In genomic region chr3:16357191-16357590, GRCh38 we compare ENCODE assay signal across 22 cellular contexts.
A peak's percentile ranks its signal among the peaks of the same experiment; 100 is the strongest.
DNase-seq lines count a peak whose midpoint lies in the region; ATAC-seq, FAIRE-seq and TF ChIP-seq lines count a peak whose summit lies in the region.
"Had no signal": no experiment of that assay in that cellular context is flagged by ENCODE, and none has a peak within 500 bp of the region (broad histone marks: within the 10 kb centered on the region; RNA-seq: fewer than 3 reads in every experiment).

No MANE protein-coding gene starts in this region.

- H2AK5ac ChIP-seq in neuronal stem cell (ENCODE audit: low read depth, low read length) = no peak overlapping the region

- no peak for TF ChIP-seq EP300 in GM12878 (IDR thresholded peaks at IDR 0.05; ENCODE audit: borderline replicate concordance in 1 of 2, control insufficient read depth in 1 of 2, low read depth in 2 of 2, low read length in 2 of 2)

- H4K8ac ChIP-seq in neuronal stem cell (ENCODE audit: low read depth, low read length) = no peak overlapping the region

- no peak overlapping the region for H3K4ac ChIP-seq in neuronal stem cell (ENCODE audit: low read length)

- no peak overlapping the region for H4K91ac ChIP-seq in neuronal stem cell (ENCODE audit: low read depth, low read length, poor library complexity)

- no peak overlapping the region for H3K4me3 Mint-ChIP-seq in glutamatergic neuron (ENCODE audit: unreplicated experiment)
- H3K4me3 Mint-ChIP-seq: activated naive CD4-positive, alpha-beta T cell treated with anti-CD3 and anti-CD28 coated beads for 36 hours; effector memory CD8-positive, alpha-beta T cell; natural killer cell had no signal

- peaks cover 86% of the 10 kb centered on the region for H4K20me1 ChIP-seq in OCI-LY3 (ENCODE audit: insufficient read depth, low read length)
- no peaks in the 10 kb centered on the region for H4K20me1 ChIP-seq in GM12878 (ENCODE audit: control insufficient read depth, insufficient read depth)

- H3K4me2 ChIP-seq in OCI-LY3 (ENCODE audit: low read length) (no peak overlapping the region), GM12878 (ENCODE audit: control insufficient read depth, insufficient read depth) (no peak overlapping the region), neuronal stem cell (ENCODE audit: insufficient read depth, low read length, poor library complexity, severe bottlenecking) (no peak overlapping the region)

- H3K4me1 ChIP-seq in OCI-LY3 (ENCODE audit: low read length) (peaks cover 6% of the 10 kb centered on the region), GM12878 (ENCODE audit: control insufficient read depth, insufficient read depth, low read length) (peaks cover 9% of the 10 kb centered on the region; the same call in 1 of the 2 replicates), neuronal stem cell (ENCODE audit: control insufficient read depth in 2 of 2, insufficient read depth in 1 of 2, low read depth in 1 of 2, low read length in 2 of 2) (peaks cover 2 to 7% of the 10 kb centered on the region in 2 donors)
- H3K4me1 ChIP-seq: Caco-2 had no signal

- no peak overlapping the region for H3K14ac ChIP-seq in neuronal stem cell (ENCODE audit: low read length)

- peaks cover 7% of the 10 kb centered on the region for H3K36me3 Mint-ChIP-seq in glutamatergic neuron (ENCODE audit: unreplicated experiment)
- H3K36me3 Mint-ChIP-seq: natural killer cell had no signal

- no peak overlapping the region for H3K23ac ChIP-seq in neuronal stem cell (ENCODE audit: low read depth, low read length, poor library complexity)

- H2BK12ac ChIP-seq in neuronal stem cell (ENCODE audit: low read length) = no peak overlapping the region

- intact Hi-C loops in GM12878 (cut with micrococcal nuclease; ENCODE audit: unreplicated experiment) = no loop called here

- no peak for TF ChIP-seq POLR2A in GM12878 (IDR thresholded peaks at IDR 0.05; ENCODE audit: low read depth, low read length)

- H3K36me3 ChIP-seq in OCI-LY3 (replicated peaks; ENCODE audit: low read depth, low read length) (peaks cover 70% of the 10 kb centered on the region), GM12878 (ENCODE audit: control insufficient read depth in 2 of 2, insufficient read depth in 2 of 2, low read length in 1 of 2) (peaks cover 26 to 53% of the 10 kb centered on the region in 2 experiments), neuronal stem cell (replicated peaks in 1 of 2; ENCODE audit: control insufficient read depth in 2 of 2, insufficient read depth in 2 of 2, low read length in 2 of 2) (peaks cover 0 to 3% of the 10 kb centered on the region in 2 donors)
- H3K36me3 ChIP-seq: gastrocnemius medialis had no signal

- no peaks in the 10 kb centered on the region for H3K27me3 Mint-ChIP-seq in glutamatergic neuron (ENCODE audit: unreplicated experiment)
- H3K27me3 Mint-ChIP-seq: effector memory CD8-positive, alpha-beta T cell had no signal

- in situ Hi-C loops in GM12878 (cut with MboI) (no loop called here), G401 (cut with HindIII; ENCODE audit: low sequenced_read_pairs) (no loop called here)

- no peaks in the 10 kb centered on the region for H3K79me1 ChIP-seq in neuronal stem cell (ENCODE audit: low read depth, low read length)

- RAD21 ChIA-PET in GM12878 (lab: Charles Lee; ENCODE audit: unreplicated experiment) = interaction anchor here (0.8 to 1.0 kb wide), 2 partner anchors 132 to 160 kb away, joined by 3 to 4 read pairs; no protein-coding TSS in a partner anchor

- BruUV-seq in GM12878 (replicated peaks; lab: Mats Ljungman, UMichigan) = no TSS peak

- H3K9ac ChIP-seq in OCI-LY3 (ENCODE audit: low read length) = no peak overlapping the region
- no peak overlapping the region for H3K9ac ChIP-seq in GM12878 (ENCODE audit: control insufficient read depth, insufficient read depth, low read length)
- H3K9ac ChIP-seq in neuronal stem cell (ENCODE audit: low read depth, low read length, poor library complexity) = no peak overlapping the region

- 50% methylated on average over 2 of the region's 2 CpGs for WGBS in GM12878 (ENCODE audit: insufficient coverage, insufficient replicate concordance, low lambda C conversion rate, missing lambda C conversion rate)
- no CpG with 5 or more reads among the region's 2 CpGs for WGBS in neuronal stem cell (ENCODE audit: extremely low coverage in 2 of 2, insufficient read length in 2 of 2, insufficient replicate concordance in 1 of 2), 2 donors

- TF ChIP-seq RAD21 in GM12878 (IDR thresholded peaks at IDR 0.05; ENCODE audit: insufficient read depth, low read depth, low read length) = 0 out of 2 replicates have a peak, but pooled peaks have one; percentile 4

- H2BK120ac ChIP-seq in neuronal stem cell (ENCODE audit: low read depth, low read length) = no peak overlapping the region

- peaks cover 49% of the 10 kb centered on the region for H3K79me2 ChIP-seq in OCI-LY3 (ENCODE audit: low read length)
- peaks cover 2% of the 10 kb centered on the region for H3K79me2 ChIP-seq in GM12878 (ENCODE audit: control insufficient read depth, insufficient read depth, low read length)

- peaks cover 4% of the 10 kb centered on the region for H3K9me3 Mint-ChIP-seq in glutamatergic neuron (ENCODE audit: unreplicated experiment)
- H3K9me3 Mint-ChIP-seq: activated naive CD4-positive, alpha-beta T cell treated with anti-CD3 and anti-CD28 coated beads for 36 hours; effector memory CD8-positive, alpha-beta T cell; natural killer cell had no signal

- H3K27me3 ChIP-seq in OCI-LY3 (ENCODE audit: low read depth, low read length) (no peaks in the 10 kb centered on the region), GM12878 (replicated peaks in 1 of 2; ENCODE audit: control insufficient read depth in 2 of 2, insufficient read depth in 2 of 2, low read length in 1 of 2) (no peaks in the 10 kb centered on the region), neuronal stem cell (ENCODE audit: control insufficient read depth in 3 of 3, insufficient read depth in 3 of 3, low read depth in 1 of 3, low read length in 3 of 3) (no peaks in the 10 kb centered on the region)
- H3K27me3 ChIP-seq: gastrocnemius medialis had no signal

- DNase-seq in AG10803 (ENCODE audit: low read depth) (peak; percentile 40), GM12878 (ENCODE audit: low read depth, low spot score) (no peak), iris pigment epithelial cell (ENCODE audit: low read depth) (peak; percentile 24), glutamatergic neuron (no peak), G401 (ENCODE audit: low spot score) (no peak), neuronal stem cell (ENCODE audit: low spot score) (no peak)
- DNase-seq: activated CD8-positive, alpha-beta memory T cell treated with anti-CD3 and anti-CD28 coated beads, Interleukin-2, amount 50 U/mL, for 48 hours; activated naive CD4-positive, alpha-beta T cell treated with anti-CD3 and anti-CD28 coated beads for 36 hours; Caco-2; central memory CD4-positive, alpha-beta T cell; effector memory CD8-positive, alpha-beta T cell; gastrocnemius medialis; H7; natural killer cell; NCI-H1694; psoas muscle; stimulated activated CD4-positive, alpha-beta T cell treated with anti-CD3 and anti-CD28 coated beads, Interleukin-12 subunit alpha, Interleukin-12 subunit beta, amount 100 ng/mL, for 4 hours had no signal

- H2AFZ ChIP-seq in OCI-LY3 (ENCODE audit: low read depth, low read length) = no peak overlapping the region
- H2AFZ ChIP-seq in GM12878 (ENCODE audit: control insufficient read depth, low read depth, low read length) = no peak overlapping the region
- no peak overlapping the region for H2AFZ ChIP-seq in neuronal stem cell (ENCODE audit: low read length)

- no peak overlapping the region for H2BK15ac ChIP-seq in neuronal stem cell (ENCODE audit: low read length)

- H3K27ac ChIP-seq in OCI-LY3 (ENCODE audit: low read length) (no peak overlapping the region), GM12878 (ENCODE audit: control insufficient read depth, insufficient read depth) (no peak overlapping the region), neuronal stem cell (replicated peaks; ENCODE audit: low read length) (no peak overlapping the region)

- H3K4me3 ChIP-seq in AG10803 (ENCODE audit: low read length) (no peak overlapping the region), OCI-LY3 (ENCODE audit: low read length) (no peak overlapping the region), GM12878 (no peak overlapping the region), neuronal stem cell (ENCODE audit: low read length in 2 of 2) (no peak overlapping the region)
- H3K4me3 ChIP-seq: gastrocnemius medialis, lung, psoas muscle had no signal

- TF ChIP-seq CTCF in AG10803 (conservative IDR thresholded peaks at IDR 0.05; ENCODE audit: low read length) (no peak; the same call in 1 of the 2 replicates), OCI-LY3 (IDR thresholded peaks at IDR 0.05; ENCODE audit: low read depth, low read length) (peak; percentile 5; the same call in 1 of the 2 replicates), GM12878 (IDR thresholded peaks at IDR 0.05 in 2 of 3, conservative IDR thresholded peaks at IDR 0.05 in 1 of 3; ENCODE audit: control insufficient read depth in 2 of 3, extremely low read depth in 1 of 3, insufficient read depth in 1 of 3, low read depth in 3 of 3, low read length in 3 of 3) (no peak), glutamatergic neuron (IDR thresholded peaks at IDR 0.05; ENCODE audit: partially characterized antibody, unreplicated experiment) (no peak)

- no peak overlapping the region for H3K27ac Mint-ChIP-seq in glutamatergic neuron (ENCODE audit: unreplicated experiment)

- ATAC-seq in GM12878 (no peak), HG02885 (IDR thresholded peaks at IDR 0.05; ENCODE audit: poor library complexity, unreplicated experiment) (no peak)
- ATAC-seq: activated CD4-positive, CD25-positive, alpha-beta regulatory T cell treated with anti-CD3 and anti-CD28 coated beads, Interleukin-2, amount 50 U/mL, for 24 hours; effector memory CD8-positive, alpha-beta T cell; natural killer cell; Right ventricle myocardium inferior had no signal

- no peaks in the 10 kb centered on the region for H3K4me1 Mint-ChIP-seq in glutamatergic neuron (ENCODE audit: low read depth, unreplicated experiment)

- H3K9me3 ChIP-seq in OCI-LY3 (ENCODE audit: insufficient read depth, low read length) = no peaks in the 10 kb centered on the region
- H3K9me3 ChIP-seq in GM12878 (replicated peaks; ENCODE audit: control insufficient read depth, insufficient read depth, low read length) = no peaks in the 10 kb centered on the region
- no peaks in the 10 kb centered on the region for H3K9me3 ChIP-seq in neuronal stem cell (replicated peaks in 1 of 2; ENCODE audit: control insufficient read depth in 2 of 2, insufficient read depth in 1 of 2, low read depth in 1 of 2, low read length in 2 of 2)
- H3K9me3 ChIP-seq: Caco-2, gastrocnemius medialis, psoas muscle had no signal

- POLR2A ChIA-PET in GM12878 (lab: Charles Lee) = interaction anchor here (0.6 to 1.1 kb wide), 3 partner anchors 56 to 193 kb away, joined by 4 to 7 read pairs (median 5); no protein-coding TSS in a partner anchor

- H2BK5ac ChIP-seq in neuronal stem cell (ENCODE audit: low read length) = no peak overlapping the region

- CTCF ChIA-PET in GM12878 (lab: Yijun Ruan, JAX) = interaction anchor here (0.8 to 1.7 kb wide), 3 partner anchors 37 to 172 kb away, joined by 3 to 4 read pairs (median 3); no protein-coding TSS in a partner anchor

- no peak overlapping the region for H3K18ac ChIP-seq in neuronal stem cell (ENCODE audit: low read length)

- SMC1A ChIA-PET in GM12878 (lab: Charles Lee; ENCODE audit: uncharacterized antibody, unreplicated experiment) = interaction anchor here (0.9 to 1.5 kb wide), 5 partner anchors 10 to 160 kb away, joined by 3 to 6 read pairs (median 3); no protein-coding TSS in a partner anchor

- no peak for FAIRE-seq in GM12878 (lab: Jason Lieb, UNC)

Comparison
In these comparisons a context has a peak if more than half of its experiments do, and no peak if none do; other contexts are left out.
1. DNase-seq: peak in AG10803 (single experiment) and iris pigment epithelial cell (single experiment); none in GM12878 (single experiment), glutamatergic neuron (single experiment), G401 (single experiment) and neuronal stem cell (single experiment).